10 cellular contexts compared by ENCODE assay signal in the genomic region with DNA sequence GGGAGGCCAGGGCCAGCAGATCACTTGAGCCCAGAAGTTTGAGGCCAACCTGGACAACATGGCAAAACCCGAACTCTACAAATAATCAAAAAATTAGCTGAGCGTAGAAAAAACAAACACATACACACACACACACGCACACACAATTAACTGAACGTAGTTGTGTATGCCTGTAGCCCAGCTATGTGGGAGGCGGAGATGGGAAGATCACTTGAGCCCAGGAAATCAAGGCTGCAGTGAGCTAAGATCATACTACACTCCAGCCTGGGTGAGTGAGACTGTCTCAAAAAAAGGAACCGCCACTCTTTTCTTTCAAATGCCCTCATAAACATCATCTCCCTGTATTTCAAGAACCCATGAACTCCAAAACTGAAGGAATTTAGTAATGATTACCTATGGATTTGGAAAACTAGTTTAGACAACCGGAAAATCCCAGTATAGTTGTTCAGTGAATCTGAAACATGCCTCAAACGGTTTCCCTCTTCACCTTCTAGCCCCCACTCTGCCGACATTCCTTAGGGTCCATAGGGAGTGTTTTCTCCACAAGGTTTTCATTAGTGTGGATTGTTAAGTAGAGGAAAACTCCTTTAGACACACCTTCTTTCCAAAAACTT. TPM values are rescaled to one million over a fixed set of nuclear protein-coding genes. Genes with fewer than 3 reads are reported as not detected.
A peak's percentile ranks its signal among the peaks of the same experiment; 100 is the strongest.
DNase-seq lines count a peak whose midpoint lies in the region; ATAC-seq and TF ChIP-seq lines count a peak whose summit lies in the region.
"Had no signal": no experiment of that assay in that cellular context is flagged by ENCODE, and none has a peak within 500 bp of the region (broad histone marks: within the 10 kb centered on the region; RNA-seq: fewer than 3 reads in every experiment).

No MANE protein-coding gene starts in this region.

- H3K27me3 ChIP-seq in Peyer's patch (no peaks in the 10 kb centered on the region), esophagus (ENCODE audit: control insufficient read depth in 1 of 2, insufficient read depth in 2 of 2, low read length in 2 of 2) (no peaks in the 10 kb centered on the region), aorta (ENCODE audit: control insufficient read depth in 1 of 2, insufficient read depth in 2 of 2, low read length in 1 of 2) (no peaks in the 10 kb centered on the region)

- H3K4me3 ChIP-seq in Peyer's patch: peak overlapping the region; percentile 66 to 83 (median 72)
- H3K4me3 ChIP-seq in esophagus (ENCODE audit: low read depth in 1 of 2, low read length in 2 of 2): peak overlapping the region in 1 of 2 donors; percentile 82
- H3K4me3 ChIP-seq in aorta (ENCODE audit: low read length in 2 of 2): no peak overlapping the region

- intact Hi-C loops in aorta (cut with DNase I): no loop called here

- peak overlapping the region; percentile 94 to 99 (median 98) for H3K27ac ChIP-seq in Peyer's patch
- H3K27ac ChIP-seq in esophagus (ENCODE audit: low read depth in 2 of 2, low read length in 1 of 2): peak overlapping the region; percentile 59 to 63
- peak overlapping the region in 1 of 2 donors; percentile 32 for H3K27ac ChIP-seq in aorta (ENCODE audit: low read depth in 1 of 2, low read length in 2 of 2)

- peak; percentile 33 to 54 for TF ChIP-seq POLR2A in Peyer's patch (IDR thresholded peaks at IDR 0.05)

- H3K4me1 ChIP-seq in Peyer's patch (peaks cover 0 to 19% (median 0%) of the 10 kb centered on the region in 4 donors), esophagus (ENCODE audit: control insufficient read depth in 2 of 2, insufficient read depth in 2 of 2, low read length in 1 of 2) (peaks cover 0 to 2% of the 10 kb centered on the region in 2 donors), aorta (ENCODE audit: control insufficient read depth in 1 of 2, insufficient read depth in 2 of 2, low read length in 2 of 2) (peaks cover 8 to 20% of the 10 kb centered on the region in 2 donors)

- no peaks in the 10 kb centered on the region for H3K27me3 Mint-ChIP-seq in osteocyte (ENCODE audit: unreplicated experiment)

- TF ChIP-seq CTCF in Peyer's patch (IDR thresholded peaks at IDR 0.05) (no peak), osteocyte (IDR thresholded peaks at IDR 0.05) (no peak)

- peaks cover 49% of the 10 kb centered on the region for H3K4me1 Mint-ChIP-seq in osteocyte (ENCODE audit: unreplicated experiment)

- peaks cover 4 to 34% (median 5%) of the 10 kb centered on the region in 3 donors for H3K36me3 ChIP-seq in Peyer's patch
- peaks cover 11 to 13% of the 10 kb centered on the region in 2 donors for H3K36me3 ChIP-seq in esophagus (ENCODE audit: control insufficient read depth in 2 of 2, insufficient read depth in 2 of 2, low read length in 1 of 2)
- H3K36me3 ChIP-seq in aorta (ENCODE audit: control insufficient read depth in 1 of 2, insufficient read depth in 2 of 2, low read length in 1 of 2): peaks cover 6 to 8% of the 10 kb centered on the region in 2 donors

- ATAC-seq in aorta (ENCODE audit: low FRiP score): no peak

- H3K4me3 Mint-ChIP-seq in osteocyte (ENCODE audit: unreplicated experiment): peak overlapping the region; percentile 94

- DNase-seq in DMS53 (lab: John Stamatoyannopoulos, UW) (peak; percentile 75), Peyer's patch (peak in 2 of 3 donors; percentile 60 to 73), osteocyte (ENCODE audit: extremely low spot score, unreplicated experiment) (no peak), aorta (no peak), nucleus accumbens (lab: John Stamatoyannopoulos, UW) (no peak), D341Med (ENCODE audit: low spot score) (no peak)
- DNase-seq in stimulated activated CD4-positive, alpha-beta T cell treated with anti-CD3 and anti-CD28 coated beads, Interleukin-4, amount 100 ng/mL, for 4 hours: no peak
- DNase-seq: activated CD4-positive, CD25-positive, alpha-beta regulatory T cell; hypothalamus had no signal

- no peaks in the 10 kb centered on the region for H3K9me3 ChIP-seq in Peyer's patch
- H3K9me3 ChIP-seq in esophagus (ENCODE audit: control insufficient read depth in 2 of 2, insufficient read depth in 1 of 2, low read depth in 1 of 2, low read length in 1 of 2): no peaks in the 10 kb centered on the region
- H3K9me3 ChIP-seq in aorta (ENCODE audit: control insufficient read depth, low read length): no peaks in the 10 kb centered on the region

- H3K36me3 Mint-ChIP-seq in osteocyte (ENCODE audit: unreplicated experiment): peaks cover 38% of the 10 kb centered on the region

- 60 to 66% methylated on average over 9 of the region's 9 CpGs for WGBS in esophagus, 2 donors
- 77 to 79% methylated on average over 9 of the region's 9 CpGs for WGBS in aorta, 2 donors

- no peaks in the 10 kb centered on the region for H3K9me3 Mint-ChIP-seq in osteocyte (ENCODE audit: unreplicated experiment)

- peak overlapping the region; percentile 75 for H3K27ac Mint-ChIP-seq in osteocyte (ENCODE audit: unreplicated experiment)

RNA-seq across cellular contexts. Expression of a gene that starts 4.5 kb away (rescaled TPM):
- 1,000 to 10,000 TPM in 2 of 4 donors, 100 to 1,000 TPM in 2; 313 to 1,366 (median 694) TPM for total RNA-seq in Peyer's patch
- polyA plus RNA-seq in esophagus: 100 to 1,000 TPM in 1 of 2 donors, 10 to 100 TPM in 1; 77.5 to 235 TPM
- total RNA-seq in osteocyte: 246 and 274 TPM in 2 replicates
- total RNA-seq in aorta: 100 to 1,000 TPM; 354 to 536 TPM
- polyA plus RNA-seq in aorta: 100 to 1,000 TPM in 1 of 2 donors, 10 to 100 TPM in 1; 83.1 to 169 TPM

RNA-seq across cellular contexts. Expression of a gene that starts 27.4 kb away (rescaled TPM):
- total RNA-seq in Peyer's patch (10 to 100 TPM in 3 of 4 donors, 1 to 10 TPM in 1; 8.7 to 25.6 (median 12.5) TPM), osteocyte (21.7 and 22.4 TPM in 2 replicates), aorta (10 to 100 TPM; 23.8 to 26.4 TPM)
- polyA plus RNA-seq in esophagus (10 to 100 TPM; 12.8 to 13.7 TPM), aorta (10 to 100 TPM; 73.4 to 89.0 TPM)

RNA-seq across cellular contexts. Expression of a gene that starts 27.5 kb away (rescaled TPM):
- 1 to 10 TPM in 1 of 4 donors, under 1 TPM in 1, not detected in 2; 0.54 to 3.7 TPM for total RNA-seq in Peyer's patch
- under 1 TPM; 0.27 to 0.47 TPM for polyA plus RNA-seq in esophagus
- total RNA-seq in osteocyte: 1.1 and 1.2 TPM in 2 replicates
- total RNA-seq in aorta: 1 to 10 TPM; 1.4 to 2.2 TPM
- 1 to 10 TPM in 1 of 2 donors, under 1 TPM in 1; 0.63 to 1.9 TPM for polyA plus RNA-seq in aorta

RNA-seq across cellular contexts. Expression of a gene that starts 29.6 kb away (rescaled TPM):
- total RNA-seq in Peyer's patch: not detected
- not detected for polyA plus RNA-seq in esophagus
- not detected in 2 replicates for total RNA-seq in osteocyte
- not detected for total RNA-seq in aorta
- polyA plus RNA-seq in aorta: not detected

RNA-seq across cellular contexts. Expression of a gene that starts 34.1 kb away (rescaled TPM):
- total RNA-seq in Peyer's patch (10 to 100 TPM in 1 of 4 donors, 1 to 10 TPM in 3; 3.7 to 10.7 (median 4.5) TPM), osteocyte (52.2 and 54.0 TPM in 2 replicates), aorta (10 to 100 TPM; 53.2 to 60.0 TPM)
- polyA plus RNA-seq in esophagus (1 to 10 TPM; 2.1 to 2.9 TPM), aorta (10 to 100 TPM; 18.0 to 29.3 TPM)

Comparison
In these comparisons a context has a peak if more than half of its experiments do, and no peak if none do; other contexts are left out.
1. DNase-seq: peak in DMS53 (single experiment) and Peyer's patch (2 of 3); none in osteocyte (single experiment), aorta (0 of 2), nucleus accumbens (0 of 56), D341Med (single experiment) and stimulated activated CD4-positive, alpha-beta T cell treated with anti-CD3 and anti-CD28 coated beads, Interleukin-4, amount 100 ng/mL, for 4 hours (0 of 2).
2. H3K4me3 ChIP-seq: peak in Peyer's patch (4 of 4); none in aorta (0 of 2).